ENCODE assay signal across 13 cellular contexts in the genomic region with DNA sequence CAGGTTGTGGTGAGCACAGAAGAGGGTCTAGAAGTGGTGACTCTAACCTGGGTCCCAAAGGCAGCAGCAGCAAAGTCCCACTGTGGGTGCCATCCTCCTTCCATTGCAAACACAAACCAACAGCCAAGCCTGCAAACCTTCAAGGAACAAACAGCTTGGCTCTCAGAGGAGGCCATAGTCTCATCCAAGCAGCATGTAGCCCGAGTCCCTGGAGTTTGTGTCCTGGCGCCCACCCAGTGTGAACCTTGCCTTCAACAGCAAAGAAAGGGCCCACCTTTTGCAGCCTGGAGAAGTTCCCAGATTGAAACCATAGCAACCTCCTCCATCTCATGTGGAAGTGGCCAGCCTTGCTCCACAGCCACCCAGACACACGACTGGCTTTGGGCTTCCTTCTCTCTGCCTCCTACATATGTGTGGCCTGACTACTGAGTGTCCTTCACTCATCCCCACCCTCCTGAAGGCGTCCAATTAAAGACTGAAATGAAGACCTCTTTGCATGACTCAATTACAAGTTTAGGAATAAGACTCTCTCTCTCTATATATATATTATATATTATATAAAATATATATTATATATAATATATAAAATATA.
"Had no signal": no experiment of that assay in that cellular context is flagged by ENCODE, and none has a peak within 500 bp of the region (broad histone marks: within the 10 kb centered on the region; RNA-seq: fewer than 3 reads in every experiment).

No MANE protein-coding gene starts in this region.

- H3K4me3 Mint-ChIP-seq: activated CD4-positive, alpha-beta memory T cell treated with anti-CD3 and anti-CD28 coated beads for 36 hours; activated T-cell treated with anti-CD3 and anti-CD28 coated beads, Interleukin-2, amount 50 U/mL, for 72 hours; dendritic cell treated with granulocyte-macrophage colony-stimulating factor and Interleukin-4, amounts not matched to agents 40 ng/mL and 50 ng/mL, for 4 days; naive thymus-derived CD8-positive, alpha-beta T cell; stimulated activated effector memory CD8-positive, alpha-beta T cell treated with anti-CD3 and anti-CD28 coated beads, Interleukin-12 subunit alpha, Interleukin-12 subunit beta, amount 100 ng/mL, for 72 hours; type B pancreatic cell had no signal

- H3K27ac Mint-ChIP-seq: activated CD4-positive, alpha-beta memory T cell treated with anti-CD3 and anti-CD28 coated beads for 36 hours; activated T-cell treated with anti-CD3 and anti-CD28 coated beads, Interleukin-2, amount 50 U/mL, for 72 hours; dendritic cell treated with granulocyte-macrophage colony-stimulating factor and Interleukin-4, amounts not matched to agents 40 ng/mL and 50 ng/mL, for 4 days; naive thymus-derived CD8-positive, alpha-beta T cell; stimulated activated effector memory CD8-positive, alpha-beta T cell treated with anti-CD3 and anti-CD28 coated beads, Interleukin-12 subunit alpha, Interleukin-12 subunit beta, amount 100 ng/mL, for 72 hours; type B pancreatic cell had no signal

- H3K4me1 Mint-ChIP-seq: naive thymus-derived CD8-positive, alpha-beta T cell; stimulated activated effector memory CD8-positive, alpha-beta T cell treated with anti-CD3 and anti-CD28 coated beads, Interleukin-12 subunit alpha, Interleukin-12 subunit beta, amount 100 ng/mL, for 72 hours had no signal

- ATAC-seq: activated CD4-positive, CD25-positive, alpha-beta regulatory T cell treated with anti-CD3 and anti-CD28 coated beads, Interleukin-2, amount 50 U/mL, for 24 hours; left colon; naive thymus-derived CD8-positive, alpha-beta T cell had no signal

- H3K27ac ChIP-seq: right atrium auricular region, skin epidermis had no signal

- H3K36me3 Mint-ChIP-seq: activated CD4-positive, alpha-beta memory T cell treated with anti-CD3 and anti-CD28 coated beads for 36 hours; naive thymus-derived CD8-positive, alpha-beta T cell; stimulated activated effector memory CD8-positive, alpha-beta T cell treated with anti-CD3 and anti-CD28 coated beads, Interleukin-12 subunit alpha, Interleukin-12 subunit beta, amount 100 ng/mL, for 72 hours; type B pancreatic cell had no signal

- H3K9me3 ChIP-seq: right atrium auricular region had no signal

- H3K27me3 ChIP-seq: right atrium auricular region had no signal

- H3K36me3 ChIP-seq: right atrium auricular region had no signal

- H3K9me3 Mint-ChIP-seq: activated T-cell treated with anti-CD3 and anti-CD28 coated beads, Interleukin-2, amount 50 U/mL, for 72 hours; dendritic cell treated with granulocyte-macrophage colony-stimulating factor and Interleukin-4, amounts not matched to agents 40 ng/mL and 50 ng/mL, for 4 days; stimulated activated effector memory CD8-positive, alpha-beta T cell treated with anti-CD3 and anti-CD28 coated beads, Interleukin-12 subunit alpha, Interleukin-12 subunit beta, amount 100 ng/mL, for 72 hours had no signal

- DNase-seq: activated CD4-positive, alpha-beta memory T cell treated with anti-CD3 and anti-CD28 coated beads for 36 hours; activated CD8-positive, alpha-beta memory T cell treated with anti-CD3 and anti-CD28 coated beads, Interleukin-2, amount 50 U/mL, for 4 hours; activated T-cell treated with anti-CD3 and anti-CD28 coated beads, Interleukin-2, amount 50 U/mL, for 72 hours; central memory CD4-positive, alpha-beta T cell; left colon; naive thymus-derived CD8-positive, alpha-beta T cell; posterior cingulate gyrus had no signal

- H3K4me3 ChIP-seq: right atrium auricular region, skin epidermis had no signal

- H3K27me3 Mint-ChIP-seq: activated CD4-positive, alpha-beta memory T cell treated with anti-CD3 and anti-CD28 coated beads for 36 hours; dendritic cell treated with granulocyte-macrophage colony-stimulating factor and Interleukin-4, amounts not matched to agents 40 ng/mL and 50 ng/mL, for 4 days had no signal
